In the genomic region with DNA sequence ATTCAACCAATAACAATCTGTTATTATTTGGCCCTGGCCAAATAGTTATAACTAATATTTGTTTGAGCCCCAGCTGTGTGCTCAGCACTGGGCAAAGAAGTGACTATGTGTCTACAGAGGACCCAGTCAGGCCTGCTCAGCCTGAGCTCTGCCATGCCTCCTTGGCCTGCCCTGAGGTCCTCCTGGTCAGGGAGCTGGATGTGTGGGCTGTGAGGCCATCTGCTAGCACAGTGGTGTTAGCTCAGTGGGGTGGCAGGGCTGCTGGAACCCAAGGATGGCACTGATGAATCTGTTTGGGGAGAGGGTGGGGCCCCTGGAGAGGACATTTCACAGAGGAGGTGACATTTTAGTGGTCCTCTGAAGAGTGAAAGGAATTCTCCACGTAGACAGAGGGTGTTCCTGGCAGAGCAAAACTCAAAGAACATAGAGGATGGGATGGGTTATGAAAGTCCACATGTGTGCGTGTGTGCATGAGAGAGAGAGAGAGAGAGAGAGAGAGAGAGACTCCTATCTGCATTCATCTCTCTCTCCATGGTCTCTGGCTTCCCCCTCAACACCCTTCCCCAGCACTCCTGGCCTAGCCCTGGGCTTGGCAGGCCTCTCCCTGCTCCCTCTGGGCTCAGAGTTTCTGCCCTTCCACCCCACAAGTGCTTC, we compare ENCODE assay signal across 27 cellular contexts. TPM values are rescaled to one million over a fixed set of nuclear protein-coding genes. Genes with fewer than 3 reads are reported as not detected.
DNase-seq lines count a peak whose midpoint lies in the region; ATAC-seq, FAIRE-seq and TF ChIP-seq lines count a peak whose summit lies in the region.
"Had no signal": no experiment of that assay in that cellular context is flagged by ENCODE, and none has a peak within 500 bp of the region (broad histone marks: within the 10 kb centered on the region; RNA-seq: fewer than 3 reads in every experiment).

No MANE protein-coding gene starts in this region.

- no peaks in the 10 kb centered on the region for H3K9me3 ChIP-seq in neuronal stem cell (replicated peaks in 1 of 2; ENCODE audit: control insufficient read depth in 2 of 2, insufficient read depth in 1 of 2, low read depth in 1 of 2, low read length in 2 of 2)
- no peaks in the 10 kb centered on the region for H3K9me3 ChIP-seq in thyroid gland
- H3K9me3 ChIP-seq: breast epithelium, Caco-2, colonic mucosa, thoracic aorta had no signal

- ATAC-seq in HG03159 (IDR thresholded peaks at IDR 0.05; ENCODE audit: unreplicated experiment) = no peak
- no peak for ATAC-seq in HG03196 (IDR thresholded peaks at IDR 0.05; ENCODE audit: unreplicated experiment)
- ATAC-seq: activated CD8-positive, alpha-beta memory T cell treated with anti-CD3 and anti-CD28 coated beads, Interleukin-2, amount 10 ng/mL, durations not matched to agents 7 days and 5 days; Panc1 had no signal

- H4K8ac ChIP-seq in neuronal stem cell (ENCODE audit: low read depth, low read length) = peak overlapping the region; percentile 87

- peak; percentile 33 for FAIRE-seq in HTR-8/SVneo (lab: Jason Lieb, UNC)

- H3K36me3 ChIP-seq in neuronal stem cell (replicated peaks in 1 of 2; ENCODE audit: control insufficient read depth in 2 of 2, insufficient read depth in 2 of 2, low read length in 2 of 2) (no peaks in the 10 kb centered on the region), thyroid gland (no peaks in the 10 kb centered on the region)
- H3K36me3 ChIP-seq: breast epithelium, colonic mucosa, thoracic aorta had no signal

- peaks cover 0 to 22% (median 0%) of the 10 kb centered on the region in 3 experiments for H3K27me3 ChIP-seq in neuronal stem cell (ENCODE audit: control insufficient read depth in 3 of 3, insufficient read depth in 3 of 3, low read depth in 1 of 3, low read length in 3 of 3)
- no peaks in the 10 kb centered on the region for H3K27me3 ChIP-seq in thyroid gland
- H3K27me3 ChIP-seq: breast epithelium, colonic mucosa had no signal

- peak overlapping the region; percentile 90 for H3K23ac ChIP-seq in neuronal stem cell (ENCODE audit: low read depth, low read length, poor library complexity)

- H2BK12ac ChIP-seq in neuronal stem cell (ENCODE audit: low read length) = no peak overlapping the region

- DNase-seq in HTR-8/SVneo (ENCODE audit: insufficient read length, low spot score) (no peak), neuronal stem cell (ENCODE audit: low spot score) (no peak), thyroid gland (peak in 1 of 2 donors; percentile 1), CD1c-positive myeloid dendritic cell (ENCODE audit: extremely low spot score) (no peak)
- DNase-seq: activated CD4-positive, alpha-beta T cell treated with anti-CD3 and anti-CD28 coated beads, Interleukin-2, amount 10 ng/mL, durations not matched to agents 24 days and 14 days; activated CD8-positive, alpha-beta memory T cell treated with anti-CD3 and anti-CD28 coated beads, Interleukin-2, amount 10 ng/mL, durations not matched to agents 7 days and 5 days; activated naive CD4-positive, alpha-beta T cell treated with anti-CD3 and anti-CD28 coated beads for 36 hours; activated T-cell treated with anti-CD3 and anti-CD28 coated beads, Interleukin-2, amount 50 U/mL, for 48 hours; C1 segment of cervical spinal cord; Caco-2; colonic mucosa; foreskin melanocyte; GF-D8; H7; KG1; MM.1S; NCI-H1417; NCI-H2081; NCI-H226; stimulated activated CD4-positive, alpha-beta T cell treated with anti-CD3 and anti-CD28 coated beads, Interleukin-4, amount 100 ng/mL, for 24 hours had no signal

- H3K4me1 ChIP-seq in neuronal stem cell (ENCODE audit: control insufficient read depth in 2 of 2, insufficient read depth in 1 of 2, low read depth in 1 of 2, low read length in 2 of 2) = no peaks in the 10 kb centered on the region
- H3K4me1 ChIP-seq in thyroid gland = peaks cover 22 to 77% of the 10 kb centered on the region in 2 donors
- H3K4me1 ChIP-seq: Caco-2, colonic mucosa had no signal

- no CpG with 5 or more reads among the region's 2 CpGs for WGBS in neuronal stem cell (ENCODE audit: extremely low coverage in 2 of 2, insufficient read length in 2 of 2, insufficient replicate concordance in 1 of 2), 2 donors
- 66 to 88% methylated on average over 2 of the region's 2 CpGs for WGBS in thyroid gland, 2 donors

- H3K4me2 ChIP-seq in neuronal stem cell (ENCODE audit: insufficient read depth, low read length, poor library complexity, severe bottlenecking) = no peak overlapping the region

- TF ChIP-seq POLR2A in thyroid gland (IDR thresholded peaks at IDR 0.05) = no peak

- H2BK120ac ChIP-seq in neuronal stem cell (ENCODE audit: low read depth, low read length) = no peak overlapping the region

- TF ChIP-seq CTCF in thyroid gland (IDR thresholded peaks at IDR 0.05) = no peak

- H3K9ac ChIP-seq in neuronal stem cell (ENCODE audit: low read depth, low read length, poor library complexity) = no peak overlapping the region

- H4K91ac ChIP-seq in neuronal stem cell (ENCODE audit: low read depth, low read length, poor library complexity) = no peak overlapping the region

- no peak overlapping the region for H2AFZ ChIP-seq in neuronal stem cell (ENCODE audit: low read length)

- peak overlapping the region; percentile 71 for H3K18ac ChIP-seq in neuronal stem cell (ENCODE audit: low read length)

- no peaks in the 10 kb centered on the region for H3K79me1 ChIP-seq in neuronal stem cell (ENCODE audit: low read depth, low read length)

- peak overlapping the region; percentile 10 for H2BK5ac ChIP-seq in neuronal stem cell (ENCODE audit: low read length)

- intact Hi-C loops in thyroid gland (cut with DNase I) = no loop called here

- H2BK15ac ChIP-seq in neuronal stem cell (ENCODE audit: low read length) = no peak overlapping the region

- H3K4ac ChIP-seq in neuronal stem cell (ENCODE audit: low read length) = no peak overlapping the region

- H3K27ac ChIP-seq in cingulate gyrus (ENCODE audit: low read depth, low read length) (peak overlapping the region; percentile 32), neuronal stem cell (replicated peaks; ENCODE audit: low read length) (no peak overlapping the region), thyroid gland (peak overlapping the region in 2 of 3 donors; percentile 60 to 76)
- H3K27ac ChIP-seq: breast epithelium, colonic mucosa, thoracic aorta, VCaP had no signal

- no peak overlapping the region for H3K4me3 ChIP-seq in neuronal stem cell (ENCODE audit: low read length in 2 of 2)
- no peak overlapping the region for H3K4me3 ChIP-seq in thyroid gland (replicated peaks in 1 of 3)
- H3K4me3 ChIP-seq: breast epithelium, colonic mucosa, thoracic aorta had no signal

- H2AK5ac ChIP-seq in neuronal stem cell (ENCODE audit: low read depth, low read length) = no peak overlapping the region

- no peak overlapping the region for H3K14ac ChIP-seq in neuronal stem cell (ENCODE audit: low read length)

RNA-seq across cellular contexts. Expression of a gene that starts 21.2 kb away (rescaled TPM):
- 1.8 TPM for polyA plus RNA-seq in neuronal stem cell (2013, experiment 1 of 2)
- polyA plus RNA-seq in neuronal stem cell (2013, experiment 2 of 2) = 1.6 TPM
- total RNA-seq in thyroid gland = 100 to 1,000 TPM in 2 of 4 donors, 10 to 100 TPM in 2; 82.8 to 260 (median 167) TPM
- total RNA-seq: activated naive CD4-positive, alpha-beta T cell treated with anti-CD3 and anti-CD28 coated beads for 36 hours; Caco-2 had no signal

RNA-seq across cellular contexts. Expression of a gene that starts 38.4 kb away (rescaled TPM):
- 0.24 TPM for polyA plus RNA-seq in neuronal stem cell (2013, experiment 1 of 2)
- polyA plus RNA-seq in neuronal stem cell (2013, experiment 2 of 2) = 0.06 TPM
- 1 to 10 TPM in 1 of 4 donors, under 1 TPM in 2, not detected in 1; 0.22 to 3.6 (median 0.63) TPM for total RNA-seq in thyroid gland
- total RNA-seq: Caco-2, H7 had no signal
